In the genomic region with DNA sequence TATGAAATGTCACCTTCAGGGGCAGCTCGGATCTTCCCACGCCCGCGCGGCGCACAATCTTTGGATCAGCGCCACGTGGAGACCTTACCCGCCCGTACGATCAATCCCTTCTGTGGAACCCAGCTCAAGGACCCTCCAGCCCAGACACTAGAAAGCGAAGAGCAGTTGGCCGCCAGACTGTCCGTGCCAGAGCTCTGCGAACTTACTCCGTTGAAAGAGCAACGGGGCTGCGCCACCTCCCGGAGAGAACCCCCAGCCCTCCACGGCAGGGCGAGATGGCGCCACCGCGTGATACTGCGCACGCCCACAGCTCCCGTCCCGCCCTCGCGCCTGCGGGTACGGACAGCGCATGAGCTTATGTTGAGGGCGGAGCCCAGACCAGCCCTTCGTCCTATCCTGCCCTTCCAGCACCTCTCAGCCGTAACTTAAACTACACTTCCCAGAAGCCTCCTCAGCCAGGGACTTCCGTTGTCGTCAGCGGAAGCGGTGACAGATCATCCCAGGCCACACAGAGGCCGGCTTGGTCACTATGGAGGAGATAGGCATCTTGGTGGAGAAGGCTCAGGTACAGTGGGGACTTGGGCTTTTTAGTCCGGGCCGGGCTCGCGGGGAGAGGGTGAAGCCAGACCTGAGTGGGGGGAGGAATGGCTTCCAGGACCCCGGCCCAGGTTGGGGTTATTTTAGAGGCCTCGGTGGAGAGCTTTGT, we compare ENCODE assay signal across 8 cellular contexts. TPM values are rescaled to one million over a fixed set of nuclear protein-coding genes. Genes with fewer than 3 reads are reported as not detected.
DNase-seq lines count a peak whose midpoint lies in the region; ATAC-seq and TF ChIP-seq lines count a peak whose summit lies in the region.

A gene (plus strand): TSS at position 492 of the 706 bp plus-strand sequence. CDS start 38 bp downstream, at position 530.

- POLR2A ChIA-PET in activated CD4-positive, alpha-beta memory T cell treated with anti-CD3 and anti-CD28 coated beads, Interleukin-2, amount 10 ng/mL, durations not matched to agents 7 days and 5 days (lab: Charles Lee) = interaction anchor here (0.8 to 3.8 kb wide), 29 partner anchors 8 to 295 kb away, joined by 3 to 54 read pairs (median 5); a partner anchor contains a TSS

- no peaks in the 10 kb centered on the region for H3K9me3 ChIP-seq in CD4-positive, CD25-positive, alpha-beta regulatory T cell (ENCODE audit: control insufficient read depth in 2 of 2, low read length in 2 of 2)
- no peaks in the 10 kb centered on the region for H3K9me3 ChIP-seq in duodenal mucosa (ENCODE audit: control insufficient read depth in 1 of 2, low read length in 2 of 2)

- H3K9ac ChIP-seq in duodenal mucosa (ENCODE audit: low read depth in 1 of 2, low read length in 2 of 2) = peak within 1 kb of the TSS; percentile 91 to 99

- intact Hi-C loops in lower leg skin (cut with DNase I; ENCODE audit: low total_unique reads) = no loop called here

- peaks cover 11 to 62% (median 35%) of the 10 kb centered on the region in 4 donors for H3K4me1 Mint-ChIP-seq in CD4-positive, CD25-positive, alpha-beta regulatory T cell
- peaks cover 48% of the 10 kb centered on the region for H3K4me1 Mint-ChIP-seq in activated CD4-positive, alpha-beta memory T cell treated with anti-CD3 and anti-CD28 coated beads, Interleukin-2, amount 10 ng/mL, durations not matched to agents 7 days and 5 days

- H3K9me3 Mint-ChIP-seq in CD4-positive, CD25-positive, alpha-beta regulatory T cell = no peaks in the 10 kb centered on the region
- H3K9me3 Mint-ChIP-seq in activated CD4-positive, alpha-beta memory T cell treated with anti-CD3 and anti-CD28 coated beads, Interleukin-2, amount 10 ng/mL, durations not matched to agents 7 days and 5 days = no peaks in the 10 kb centered on the region

- H3K36me3 Mint-ChIP-seq in CD4-positive, CD25-positive, alpha-beta regulatory T cell = peaks cover 31% of the 10 kb centered on the region
- peaks cover 43% of the 10 kb centered on the region for H3K36me3 Mint-ChIP-seq in activated CD4-positive, alpha-beta memory T cell treated with anti-CD3 and anti-CD28 coated beads, Interleukin-2, amount 10 ng/mL, durations not matched to agents 7 days and 5 days (ENCODE audit: low read depth)

- H3K27ac ChIP-seq in CD4-positive, CD25-positive, alpha-beta regulatory T cell (ENCODE audit: insufficient read depth, low read length, poor library complexity, severe bottlenecking) = peak within 1 kb of the TSS; percentile 93
- peak within 1 kb of the TSS; percentile 65 for H3K27ac ChIP-seq in duodenal mucosa (ENCODE audit: low read depth, low read length)

- peak; percentile 97 to 98 for ATAC-seq in CD4-positive, CD25-positive, alpha-beta regulatory T cell (ENCODE audit: low read depth in 2 of 2)
- peak; percentile 95 for ATAC-seq in GM19397 (IDR thresholded peaks at IDR 0.05; ENCODE audit: unreplicated experiment)
- peak; percentile 80 for ATAC-seq in HG03575 (IDR thresholded peaks at IDR 0.05; ENCODE audit: extremely low read depth, insufficient number of reproducible peaks, low FRiP score, unreplicated experiment)

- CTCF ChIA-PET in activated CD4-positive, alpha-beta memory T cell treated with anti-CD3 and anti-CD28 coated beads, Interleukin-2, amount 10 ng/mL, durations not matched to agents 7 days and 5 days (lab: Charles Lee) = interaction anchor here (0.5 to 3.4 kb wide), 50 partner anchors 8 to 1040 kb away, joined by 3 to 59 read pairs (median 5); a partner anchor contains a TSS

- peak within 1 kb of the TSS; percentile 96 to 100 (median 98) for H3K4me3 Mint-ChIP-seq in CD4-positive, CD25-positive, alpha-beta regulatory T cell
- peak within 1 kb of the TSS; percentile 89 for H3K4me3 Mint-ChIP-seq in activated CD4-positive, alpha-beta memory T cell treated with anti-CD3 and anti-CD28 coated beads, Interleukin-2, amount 10 ng/mL, durations not matched to agents 7 days and 5 days

- peaks cover 33% of the 10 kb centered on the region for H3K4me1 ChIP-seq in CD4-positive, CD25-positive, alpha-beta regulatory T cell (ENCODE audit: control insufficient read depth, insufficient read depth, low read length, poor library complexity, severe bottlenecking)
- peaks cover 13 to 21% of the 10 kb centered on the region in 2 donors for H3K4me1 ChIP-seq in duodenal mucosa (ENCODE audit: control insufficient read depth in 1 of 2, insufficient read depth in 2 of 2, low read length in 2 of 2)

- WGBS in lower leg skin, 2 donors = 0 to 1% methylated on average over 41 to 47 of the region's 47 CpGs

- peak within 1 kb of the TSS; percentile 94 to 100 (median 100) for H3K27ac Mint-ChIP-seq in CD4-positive, CD25-positive, alpha-beta regulatory T cell
- H3K27ac Mint-ChIP-seq in activated CD4-positive, alpha-beta memory T cell treated with anti-CD3 and anti-CD28 coated beads, Interleukin-2, amount 10 ng/mL, durations not matched to agents 7 days and 5 days = peak within 1 kb of the TSS; percentile 88

- DNase-seq in CD4-positive, CD25-positive, alpha-beta regulatory T cell = peak; percentile 96 to 99 (median 99)
- DNase-seq in NCI-H82 treated with DMSO at 0.1 percent for 48 hours (lab: John Stamatoyannopoulos, UW; ENCODE audit: unreplicated experiment) (peak; percentile 98), lower leg skin (ENCODE audit: low spot score in 2 of 2) (peak; percentile 97 to 99)
- peak; percentile 99 for DNase-seq in activated CD4-positive, alpha-beta memory T cell treated with anti-CD3 and anti-CD28 coated beads, Interleukin-2, amount 10 ng/mL, durations not matched to agents 7 days and 5 days
- peak; percentile 94 to 98 (median 95) for DNase-seq in stimulated activated CD4-positive, alpha-beta T cell treated with anti-CD3 and anti-CD28 coated beads, TNF-alpha, amount 100 ng/mL, for 1 hour (ENCODE audit: low read depth in 3 of 3, low spot score in 1 of 3)

- no peaks in the 10 kb centered on the region for H3K27me3 Mint-ChIP-seq in CD4-positive, CD25-positive, alpha-beta regulatory T cell
- H3K27me3 Mint-ChIP-seq in activated CD4-positive, alpha-beta memory T cell treated with anti-CD3 and anti-CD28 coated beads, Interleukin-2, amount 10 ng/mL, durations not matched to agents 7 days and 5 days = no peaks in the 10 kb centered on the region

- peak in 1 of 3 donors; percentile 59 for TF ChIP-seq CTCF in lower leg skin (IDR thresholded peaks at IDR 0.05)

- TF ChIP-seq POLR2A in lower leg skin (IDR thresholded peaks at IDR 0.05) = peak in 1 of 2 donors; percentile 74

- no peaks in the 10 kb centered on the region for H3K27me3 ChIP-seq in CD4-positive, CD25-positive, alpha-beta regulatory T cell (ENCODE audit: control insufficient read depth, insufficient read depth, low read length)
- H3K27me3 ChIP-seq in duodenal mucosa (ENCODE audit: control insufficient read depth in 1 of 2, insufficient read depth in 2 of 2, low read length in 2 of 2) = no peaks in the 10 kb centered on the region

- peaks cover 27% of the 10 kb centered on the region for H3K36me3 ChIP-seq in CD4-positive, CD25-positive, alpha-beta regulatory T cell (ENCODE audit: control insufficient read depth, insufficient read depth, low read length)
- H3K36me3 ChIP-seq in duodenal mucosa (ENCODE audit: control insufficient read depth in 1 of 2, insufficient read depth in 2 of 2, low read length in 2 of 2) = peaks cover 23 to 33% of the 10 kb centered on the region in 2 donors

- peak within 1 kb of the TSS; percentile 89 for H3K4me3 ChIP-seq in CD4-positive, CD25-positive, alpha-beta regulatory T cell (ENCODE audit: low read depth, low read length)
- H3K4me3 ChIP-seq in duodenal mucosa (ENCODE audit: low read depth in 1 of 2, low read length in 2 of 2) (peak within 1 kb of the TSS; percentile 92 to 94), lower leg skin (ENCODE audit: low read depth, poor library complexity, severe bottlenecking) (peak within 1 kb of the TSS; percentile 77)

RNA-seq across cellular contexts. Expression of the gene that starts here (rescaled TPM):
- total RNA-seq in CD4-positive, CD25-positive, alpha-beta regulatory T cell = 105 TPM
- polyA plus RNA-seq in CD4-positive, CD25-positive, alpha-beta regulatory T cell = 100 to 1,000 TPM in 2 of 4 donors, 10 to 100 TPM in 2; 89.9 to 122 (median 101) TPM
- total RNA-seq in activated CD4-positive, alpha-beta memory T cell treated with anti-CD3 and anti-CD28 coated beads, Interleukin-2, amount 10 ng/mL, durations not matched to agents 7 days and 5 days = 10 to 100 TPM; 96.4 to 97.6 TPM
- 10 to 100 TPM; 78.0 to 92.5 (median 87.7) TPM for total RNA-seq in lower leg skin

Comparison
In these comparisons a context has a peak if more than half of its experiments do, and no peak if none do; other contexts are left out.
1. Peak in every context shown above with its lines: DNase-seq, ATAC-seq, H3K4me3 ChIP-seq and H3K27ac ChIP-seq.